In the genomic region with DNA sequence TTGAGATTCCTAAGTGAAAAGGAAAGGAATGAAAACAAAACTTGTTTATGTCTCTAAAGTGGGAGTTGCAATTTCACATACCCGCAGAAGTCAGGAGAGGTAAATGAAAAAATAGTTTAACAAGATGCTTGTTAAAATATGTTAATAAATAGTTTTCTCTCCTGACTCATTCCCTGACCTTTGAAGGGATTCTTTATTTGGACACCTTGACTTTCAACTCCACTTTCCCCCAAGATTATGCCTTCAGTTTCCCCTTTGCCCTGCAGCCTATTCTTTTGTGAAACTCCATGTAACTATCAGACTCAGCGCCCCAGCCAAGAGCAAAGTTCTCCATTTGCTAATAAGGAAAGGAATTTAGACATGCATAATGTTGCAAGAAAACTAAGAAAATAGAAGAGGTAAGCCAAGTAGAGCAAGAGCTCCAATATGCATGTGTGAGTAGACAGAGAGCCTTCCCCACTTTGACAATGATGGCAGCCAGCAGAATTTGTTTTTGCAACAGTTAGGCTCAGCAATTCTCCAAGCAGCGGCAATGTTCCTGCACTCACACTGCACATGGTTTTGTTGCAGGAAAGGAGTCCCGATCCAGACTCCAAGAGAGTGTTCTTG, we compare ENCODE assay signal across 19 cellular contexts.
DNase-seq lines count a peak whose midpoint lies in the region; ATAC-seq and TF ChIP-seq lines count a peak whose summit lies in the region.
"Had no signal": no experiment of that assay in that cellular context is flagged by ENCODE, and none has a peak within 500 bp of the region (broad histone marks: within the 10 kb centered on the region; RNA-seq: fewer than 3 reads in every experiment).

No MANE protein-coding gene starts in this region.

- no peak overlapping the region for H3K23ac ChIP-seq in neuronal stem cell (ENCODE audit: low read depth, low read length, poor library complexity)

- H3K9me3 ChIP-seq in fibroblast of lung (ENCODE audit: control insufficient read depth, insufficient read depth, low read depth, low read length) = no peaks in the 10 kb centered on the region
- H3K9me3 ChIP-seq in neuronal stem cell (replicated peaks in 1 of 2; ENCODE audit: control insufficient read depth in 2 of 2, insufficient read depth in 1 of 2, low read depth in 1 of 2, low read length in 2 of 2) = peaks cover 2 to 11% of the 10 kb centered on the region in 2 donors
- H3K9me3 ChIP-seq: body of pancreas had no signal

- H2BK15ac ChIP-seq in neuronal stem cell (ENCODE audit: low read length) = no peak overlapping the region

- no peak overlapping the region for H3K4me3 ChIP-seq in ACC112 (ENCODE audit: low read depth, low read length)
- no peak overlapping the region for H3K4me3 ChIP-seq in fibroblast of lung (replicated peaks in 1 of 4; ENCODE audit: control extremely low read depth in 1 of 4, insufficient read depth in 1 of 4, low read depth in 3 of 4, low read length in 4 of 4)
- no peak overlapping the region for H3K4me3 ChIP-seq in neuronal stem cell (ENCODE audit: low read length in 2 of 2)
- H3K4me3 ChIP-seq: A549, body of pancreas, GM12878, left lung had no signal

- peaks cover 68% of the 10 kb centered on the region for H3K4me1 Mint-ChIP-seq in WTC11
- H3K4me1 Mint-ChIP-seq in activated naive CD8-positive, alpha-beta T cell treated with anti-CD3 and anti-CD28 coated beads, Interleukin-2, amount 50 U/mL, for 24 hours = peaks cover 45% of the 10 kb centered on the region

- H3K4me1 ChIP-seq in ACC112 (ENCODE audit: control insufficient read depth, insufficient read depth, low read length, unreplicated experiment) (peaks cover 33% of the 10 kb centered on the region), fibroblast of lung (ENCODE audit: control insufficient read depth, extremely low read depth, insufficient read depth, low read length) (peaks cover 8% of the 10 kb centered on the region), neuronal stem cell (ENCODE audit: control insufficient read depth in 2 of 2, insufficient read depth in 1 of 2, low read depth in 1 of 2, low read length in 2 of 2) (peaks cover 7 to 12% of the 10 kb centered on the region in 2 donors)
- H3K4me1 ChIP-seq: A549, body of pancreas had no signal

- peaks cover 18% of the 10 kb centered on the region for H3K9me3 Mint-ChIP-seq in WTC11
- H3K9me3 Mint-ChIP-seq in activated naive CD8-positive, alpha-beta T cell treated with anti-CD3 and anti-CD28 coated beads, Interleukin-2, amount 50 U/mL, for 24 hours = peaks cover 5% of the 10 kb centered on the region

- no peaks in the 10 kb centered on the region for H4K20me1 ChIP-seq in fibroblast of lung (ENCODE audit: control insufficient read depth, extremely low read depth, insufficient read depth, low read length)

- H3K18ac ChIP-seq in neuronal stem cell (ENCODE audit: low read length) = no peak overlapping the region

- H3K36me3 ChIP-seq in ACC112 (ENCODE audit: insufficient read depth, low read length) (peaks cover 6% of the 10 kb centered on the region; the same call in 1 of the 2 replicates), fibroblast of lung (ENCODE audit: control insufficient read depth, insufficient read depth, low read length) (no peaks in the 10 kb centered on the region), neuronal stem cell (replicated peaks in 1 of 2; ENCODE audit: control insufficient read depth in 2 of 2, insufficient read depth in 2 of 2, low read length in 2 of 2) (no peaks in the 10 kb centered on the region)
- H3K36me3 ChIP-seq: left lung had no signal

- no peak overlapping the region for H2BK120ac ChIP-seq in neuronal stem cell (ENCODE audit: low read depth, low read length)

- H3K27me3 Mint-ChIP-seq in WTC11 (ENCODE audit: low read depth) = no peaks in the 10 kb centered on the region; the same call in 1 of the 2 replicates
- H3K27me3 Mint-ChIP-seq in activated naive CD8-positive, alpha-beta T cell treated with anti-CD3 and anti-CD28 coated beads, Interleukin-2, amount 50 U/mL, for 24 hours = no peaks in the 10 kb centered on the region

- H2AK5ac ChIP-seq in neuronal stem cell (ENCODE audit: low read depth, low read length) = no peak overlapping the region

- no peak overlapping the region for H3K14ac ChIP-seq in neuronal stem cell (ENCODE audit: low read length)

- no peaks in the 10 kb centered on the region for H3K79me1 ChIP-seq in neuronal stem cell (ENCODE audit: low read depth, low read length)

- CTCF ChIA-PET in WTC11 (lab: Charles Lee) = no interaction called here

- no peaks in the 10 kb centered on the region for H3K27me3 ChIP-seq in ACC112 (ENCODE audit: insufficient read depth, low read length)
- H3K27me3 ChIP-seq in fibroblast of lung (ENCODE audit: control insufficient read depth, insufficient read depth, low read length) = no peaks in the 10 kb centered on the region
- no peaks in the 10 kb centered on the region for H3K27me3 ChIP-seq in neuronal stem cell (ENCODE audit: control insufficient read depth in 3 of 3, insufficient read depth in 3 of 3, low read depth in 1 of 3, low read length in 3 of 3)
- H3K27me3 ChIP-seq: body of pancreas, left lung had no signal

- H3K4ac ChIP-seq in neuronal stem cell (ENCODE audit: low read length) = no peak overlapping the region

- H2BK5ac ChIP-seq in neuronal stem cell (ENCODE audit: low read length) = no peak overlapping the region

- H2AFZ ChIP-seq in ACC112 (ENCODE audit: low read length, unreplicated experiment) = peak overlapping the region; percentile 61
- H2AFZ ChIP-seq in fibroblast of lung (ENCODE audit: low read length) = peak overlapping the region; percentile 1
- peak overlapping the region; percentile 37 for H2AFZ ChIP-seq in neuronal stem cell (ENCODE audit: low read length)

- H4K91ac ChIP-seq in neuronal stem cell (ENCODE audit: low read depth, low read length, poor library complexity) = no peak overlapping the region

- H3K27ac Mint-ChIP-seq in WTC11 = peak overlapping the region; percentile 2
- no peak overlapping the region for H3K27ac Mint-ChIP-seq in activated naive CD8-positive, alpha-beta T cell treated with anti-CD3 and anti-CD28 coated beads, Interleukin-2, amount 50 U/mL, for 24 hours
- H3K27ac Mint-ChIP-seq: T-helper 1 cell treated with Interleukin-12 subunit alpha and Interleukin-12 subunit beta and Interleukin-4 antibody, amounts not matched to agents 30 μg/mL and 1 μg/mL, for 36 hours had no signal

- POLR2A ChIA-PET in WTC11 (lab: Charles Lee) = no interaction called here

- H3K27ac ChIP-seq in ACC112 (ENCODE audit: low read depth, low read length) (no peak overlapping the region), fibroblast of lung (ENCODE audit: insufficient read depth, low read length) (no peak overlapping the region), neuronal stem cell (replicated peaks; ENCODE audit: low read length) (no peak overlapping the region)
- H3K27ac ChIP-seq: A549, body of pancreas, left lung had no signal

- WGBS in neuronal stem cell (ENCODE audit: extremely low coverage in 2 of 2, insufficient read length in 2 of 2, insufficient replicate concordance in 1 of 2), 2 donors = no CpG with 5 or more reads among the region's 4 CpGs

- peak overlapping the region; percentile 42 for H3K4me2 ChIP-seq in fibroblast of lung (ENCODE audit: extremely low read depth, insufficient read depth, low read length)
- no peak overlapping the region for H3K4me2 ChIP-seq in neuronal stem cell (ENCODE audit: insufficient read depth, low read length, poor library complexity, severe bottlenecking)
- H3K4me2 ChIP-seq: A549 had no signal

- ATAC-seq in WTC11 (no peak), GM21737 (IDR thresholded peaks at IDR 0.05; ENCODE audit: unreplicated experiment) (no peak)
- ATAC-seq in activated naive CD8-positive, alpha-beta T cell treated with anti-CD3 and anti-CD28 coated beads, Interleukin-2, amount 50 U/mL, for 24 hours = no peak
- ATAC-seq: A549; body of pancreas; GM12878; left lung; stimulated activated naive CD8-positive, alpha-beta T cell treated with anti-CD3 and anti-CD28 coated beads, Interleukin-15, Interleukin-2, amounts not matched to agents 100 U/mL and 50 U/mL, for 24 hours had no signal

- no peak overlapping the region for H3K9ac ChIP-seq in fibroblast of lung (ENCODE audit: insufficient read depth, low read length)
- H3K9ac ChIP-seq in neuronal stem cell (ENCODE audit: low read depth, low read length, poor library complexity) = no peak overlapping the region

- H2BK12ac ChIP-seq in neuronal stem cell (ENCODE audit: low read length) = no peak overlapping the region

- DNase-seq in WTC11 (ENCODE audit: low spot score) (no peak), fibroblast of lung (ENCODE audit: low read depth in 2 of 2) (peak; percentile 31 to 74), neuronal stem cell (ENCODE audit: low spot score) (no peak), activated gamma-delta T cell (lab: John Stamatoyannopoulos, UW) (no peak), NCI-H82 (lab: John Stamatoyannopoulos, UW) (no peak)
- no peak for DNase-seq in activated naive CD8-positive, alpha-beta T cell treated with anti-CD3 and anti-CD28 coated beads, Interleukin-2, amount 50 U/mL, for 24 hours
- DNase-seq: activated CD4-positive, CD25-positive, alpha-beta regulatory T cell treated with anti-CD3 and anti-CD28 coated beads, Interleukin-2, amount 50 U/mL, for 72 hours; activated naive CD4-positive, alpha-beta T cell; body of pancreas; COR-L47; foreskin fibroblast; left lung; stimulated activated CD4-positive, alpha-beta T cell treated with anti-CD3 and anti-CD28 coated beads, Interleukin-12 subunit alpha, Interleukin-12 subunit beta, amount 100 ng/mL, for 4 hours; stimulated activated naive CD8-positive, alpha-beta T cell treated with anti-CD3 and anti-CD28 coated beads, Interleukin-15, Interleukin-2, amounts not matched to agents 100 U/mL and 50 U/mL, for 24 hours had no signal

- H3K4me3 Mint-ChIP-seq in WTC11 = no peak overlapping the region
- H3K4me3 Mint-ChIP-seq in activated naive CD8-positive, alpha-beta T cell treated with anti-CD3 and anti-CD28 coated beads, Interleukin-2, amount 50 U/mL, for 24 hours = no peak overlapping the region
- H3K4me3 Mint-ChIP-seq: T-helper 1 cell treated with Interleukin-12 subunit alpha and Interleukin-12 subunit beta and Interleukin-4 antibody, amounts not matched to agents 30 μg/mL and 1 μg/mL, for 36 hours had no signal

- H3K79me2 ChIP-seq in ACC112 (ENCODE audit: control insufficient read depth, insufficient read depth, low read length, unreplicated experiment) (no peaks in the 10 kb centered on the region), fibroblast of lung (ENCODE audit: control insufficient read depth, insufficient read depth, low read length) (no peaks in the 10 kb centered on the region)

- H4K8ac ChIP-seq in neuronal stem cell (ENCODE audit: low read depth, low read length) = no peak overlapping the region

- peaks cover 24% of the 10 kb centered on the region for H3K36me3 Mint-ChIP-seq in WTC11
- H3K36me3 Mint-ChIP-seq in activated naive CD8-positive, alpha-beta T cell treated with anti-CD3 and anti-CD28 coated beads, Interleukin-2, amount 50 U/mL, for 24 hours (ENCODE audit: low read depth) = no peaks in the 10 kb centered on the region

- no peak for TF ChIP-seq CTCF in WTC11 (IDR thresholded peaks at IDR 0.05)
- no peak for TF ChIP-seq CTCF in fibroblast of lung (conservative IDR thresholded peaks at IDR 0.05 in 1 of 2, IDR thresholded peaks at IDR 0.05 in 1 of 2; ENCODE audit: low read depth in 1 of 2, low read length in 2 of 2)

TF ChIP-seq in WTC11, 78 proteins besides CTCF, POLR2A, EP300 and RAD21 (continues in another document):
- TF ChIP-seq GABPB1 (CRISPR knock-in tag; IDR thresholded peaks at IDR 0.05) = no peak

Comparison
In these comparisons a context has a peak if more than half of its experiments do, and no peak if none do; other contexts are left out.
1. H2AFZ ChIP-seq: peak in every context shown above with its lines; median percentile 61 in ACC112; 37 in neuronal stem cell; 1 in fibroblast of lung.
2. DNase-seq: peak in fibroblast of lung (2 of 2); none in WTC11 (single experiment), neuronal stem cell (single experiment), activated naive CD8-positive, alpha-beta T cell treated with anti-CD3 and anti-CD28 coated beads, Interleukin-2, amount 50 U/mL, for 24 hours (single experiment), activated gamma-delta T cell (single experiment) and NCI-H82 (single experiment).